9 cellular contexts compared by ENCODE assay signal in the genomic region with DNA sequence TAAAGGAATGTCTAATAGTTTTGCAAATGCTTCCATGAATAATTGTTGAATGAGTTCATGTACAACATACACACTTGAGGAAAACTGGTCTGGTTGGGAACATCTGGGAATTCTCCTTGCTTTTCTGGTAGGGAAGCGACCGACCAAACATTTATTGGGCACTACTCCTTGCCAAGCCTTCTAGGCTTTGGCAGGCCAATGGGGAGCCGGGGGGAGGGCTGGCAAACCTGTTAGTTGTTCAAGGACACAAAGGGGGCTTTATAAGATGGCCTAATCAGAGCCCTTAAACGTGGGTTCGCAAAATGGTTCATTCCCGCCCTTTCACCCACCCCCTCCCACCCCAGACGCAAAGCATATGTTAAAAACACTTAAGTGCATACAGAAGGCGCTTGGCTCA. TPM values are rescaled to one million over a fixed set of nuclear protein-coding genes. Genes with fewer than 3 reads are reported as not detected.
DNase-seq lines count a peak whose midpoint lies in the region; ATAC-seq and TF ChIP-seq lines count a peak whose summit lies in the region.
"Had no signal": no experiment of that assay in that cellular context is flagged by ENCODE, and none has a peak within 500 bp of the region (broad histone marks: within the 10 kb centered on the region; RNA-seq: fewer than 3 reads in every experiment).

No MANE protein-coding gene starts in this region.

- no peak overlapping the region for H2AFZ ChIP-seq in PC-3 (ENCODE audit: low read length)

- H3K9me2 ChIP-seq in PC-3 (replicated peaks; ENCODE audit: low read length): no peaks in the 10 kb centered on the region

- intact Hi-C loops in right cardiac atrium (cut with DNase I): loop anchor here in 2 of 4 donors (5.0 to 10.0 kb wide), 2 partner anchors 113 to 115 kb away; no protein-coding TSS in a partner anchor
- intact Hi-C loops in PC-3 (cut with micrococcal nuclease): no loop called here

- no peak for TF ChIP-seq CTCF in retinal pigment epithelial cell (conservative IDR thresholded peaks at IDR 0.05; ENCODE audit: low read depth, low read length)
- TF ChIP-seq CTCF in PC-3 (conservative IDR thresholded peaks at IDR 0.05; ENCODE audit: low read depth, low read length): no peak

- H3K79me2 ChIP-seq in PC-3 (ENCODE audit: low read length): no peaks in the 10 kb centered on the region

- H3K36me3 ChIP-seq in H7 (replicated peaks; ENCODE audit: control insufficient read depth, insufficient read depth, low read length) (no peaks in the 10 kb centered on the region), adipocyte (ENCODE audit: control insufficient read depth, insufficient read depth, low read length, severe bottlenecking) (no peaks in the 10 kb centered on the region), PC-3 (ENCODE audit: low read depth, low read length) (no peaks in the 10 kb centered on the region)

- ATAC-seq in right cardiac atrium (peak; percentile 53 to 60), PC-3 (no peak)

- H3K4me3 ChIP-seq in H7 (ENCODE audit: insufficient read depth, low read depth, low read length) (peak overlapping the region; percentile 67), adipocyte (ENCODE audit: low read length) (peak overlapping the region; percentile 88), right cardiac atrium (ENCODE audit: low read length) (peak overlapping the region; percentile 25), retinal pigment epithelial cell (ENCODE audit: low read length) (peak overlapping the region; percentile 69), PC-3 (ENCODE audit: low read length) (no peak overlapping the region)

- peak overlapping the region; percentile 77 for H3K27ac ChIP-seq in right cardiac atrium (ENCODE audit: low read length)
- H3K27ac ChIP-seq in PC-3 (ENCODE audit: low read length): no peak overlapping the region
- H3K27ac ChIP-seq: HL-60 had no signal

- H3F3A ChIP-seq in PC-3 (ENCODE audit: low read length, unreplicated experiment): no peaks in the 10 kb centered on the region

- H3K4me1 ChIP-seq in adipocyte (ENCODE audit: control insufficient read depth, insufficient read depth, low read length) (peaks cover 20% of the 10 kb centered on the region), right cardiac atrium (ENCODE audit: control insufficient read depth, insufficient read depth, low read length) (no peaks in the 10 kb centered on the region), PC-3 (ENCODE audit: insufficient read depth, low read length) (no peaks in the 10 kb centered on the region)

- H3K9me3 ChIP-seq in adipocyte (ENCODE audit: control insufficient read depth, low read length) (no peaks in the 10 kb centered on the region), right cardiac atrium (ENCODE audit: control insufficient read depth, low read length) (no peaks in the 10 kb centered on the region), PC-3 (ENCODE audit: low read length) (no peaks in the 10 kb centered on the region)

- POLR2A ChIA-PET in PC-3 (lab: Charles Lee; ENCODE audit: unreplicated experiment): no interaction called here

- H3K4me2 ChIP-seq in PC-3 (ENCODE audit: low read length): no peak overlapping the region

- DNase-seq in H7 (peak; percentile 39), adipocyte (ENCODE audit: low read depth) (peak; percentile 53), right cardiac atrium (peak; percentile 24 to 45 (median 40)), retinal pigment epithelial cell (ENCODE audit: low read depth) (no peak), middle frontal gyrus (ENCODE audit: extremely low spot score, low spot score) (no peak), PC-3 (no peak)
- DNase-seq in stimulated activated CD4-positive, alpha-beta T cell treated with anti-CD3 and anti-CD28 coated beads, Interleukin-15, amount 100 ng/mL, for 24 hours: no peak
- no peak for DNase-seq in stimulated activated CD4-positive, alpha-beta T cell treated with anti-CD3 and anti-CD28 coated beads, Interleukin-2, amount 100 ng/mL, for 48 hours

- BruUV-seq in PC-3 (replicated peaks; lab: Mats Ljungman, UMichigan): no TSS peak

- H3K27me3 ChIP-seq in H7 (ENCODE audit: control insufficient read depth, insufficient read depth, low read length) (peaks cover 5% of the 10 kb centered on the region; the same call in 1 of the 2 replicates), adipocyte (replicated peaks; ENCODE audit: control insufficient read depth, insufficient read depth, low read length) (peaks cover 20% of the 10 kb centered on the region), right cardiac atrium (ENCODE audit: control insufficient read depth, insufficient read depth) (no peaks in the 10 kb centered on the region), PC-3 (ENCODE audit: low read length) (peaks cover 82% of the 10 kb centered on the region)

- CTCF ChIA-PET in PC-3 (lab: Charles Lee): no interaction called here

- H3K9ac ChIP-seq in adipocyte (ENCODE audit: low read length) (peak overlapping the region; percentile 50), PC-3 (ENCODE audit: low read length) (no peak overlapping the region)

- 3% methylated on average over 8 of the region's 8 CpGs for WGBS in right cardiac atrium

- H4K20me1 ChIP-seq in PC-3 (ENCODE audit: low read length): no peaks in the 10 kb centered on the region

RNA-seq across cellular contexts. Expression of a gene that starts 0.9 kb away (rescaled TPM):
- 32.8 and 34.8 TPM in 2 replicates for total RNA-seq in H7 (2014; rRNA removed; shearing (Covaris generic))
- 10 to 100 TPM; 26.5 to 39.3 (median 36.0) TPM for total RNA-seq in right cardiac atrium
- 36.8 TPM for polyA plus RNA-seq in right cardiac atrium
- not detected in 2 replicates for total RNA-seq in PC-3 (2014; rRNA removed)

RNA-seq across cellular contexts. Expression of a gene that starts 21.4 kb away (rescaled TPM):
- total RNA-seq in H7 (2014; rRNA removed; shearing (Covaris generic)): 0.10 and 0.15 TPM in 2 replicates
- under 1 TPM; 0.25 to 0.51 (median 0.37) TPM for total RNA-seq in right cardiac atrium
- polyA plus RNA-seq in right cardiac atrium: 0.14 TPM
- not detected in 2 replicates for total RNA-seq in PC-3 (2014; rRNA removed)

Comparison
In these comparisons a context has a peak if more than half of its experiments do, and no peak if none do; other contexts are left out.
1. DNase-seq: peak in H7 (single experiment), adipocyte (single experiment) and right cardiac atrium (3 of 3); none in retinal pigment epithelial cell (single experiment), middle frontal gyrus (single experiment), stimulated activated CD4-positive, alpha-beta T cell treated with anti-CD3 and anti-CD28 coated beads, Interleukin-15, amount 100 ng/mL, for 24 hours (single experiment), PC-3 (single experiment) and stimulated activated CD4-positive, alpha-beta T cell treated with anti-CD3 and anti-CD28 coated beads, Interleukin-2, amount 100 ng/mL, for 48 hours (0 of 2).
2. RNA of a gene that starts 0.9 kb away (total RNA-seq): 26.5 to 39.3 TPM in right cardiac atrium and 32.8 to 34.8 TPM in H7; not detected in PC-3; every median in the first group is over 10 times any median in the second.